ENCODE assay signal across 21 cellular contexts in genomic region chr11:59259047-59259446, GRCh38.
"Had no signal": no experiment of that assay in that cellular context is flagged by ENCODE, and none has a peak within 500 bp of the region (broad histone marks: within the 10 kb centered on the region; RNA-seq: fewer than 3 reads in every experiment).

No MANE protein-coding gene starts in this region.

- H3K36me3 Mint-ChIP-seq: brain; naive thymus-derived CD4-positive, alpha-beta T cell; neural progenitor cell had no signal

- H3K27me3 Mint-ChIP-seq: activated CD8-positive, alpha-beta T cell treated with anti-CD3 and anti-CD28 coated beads for 36 hours had no signal

- DNase-seq: activated CD4-positive, alpha-beta T cell treated with anti-CD3 and anti-CD28 coated beads for 48 hours; activated CD4-positive, CD25-positive, alpha-beta regulatory T cell; activated CD8-positive, alpha-beta T cell treated with anti-CD3 and anti-CD28 coated beads for 36 hours; activated naive CD4-positive, alpha-beta T cell treated with anti-CD3 and anti-CD28 coated beads for 36 hours; activated T-cell treated with anti-CD3 and anti-CD28 coated beads, Interleukin-2, amount 50 U/mL, for 4 hours; caudate nucleus; dorsolateral prefrontal cortex; foreskin melanocyte; glutamatergic neuron; hippocampal formation; left cardiac atrium; mesendoderm; naive thymus-derived CD4-positive, alpha-beta T cell; stimulated activated CD4-positive, alpha-beta T cell treated with anti-CD3 and anti-CD28 coated beads, Interleukin-12 subunit alpha, Interleukin-12 subunit beta, amount 100 ng/mL, for 4 hours; stimulated activated CD4-positive, alpha-beta T cell treated with anti-CD3 and anti-CD28 coated beads, Interleukin-1b, Interleukin-23, amount 100 ng/mL, for 48 hours; stimulated activated CD8-positive, alpha-beta memory T cell treated with anti-CD3 and anti-CD28 coated beads, Interleukin-4, amount 100 ng/mL, for 48 hours; stimulated activated naive CD8-positive, alpha-beta T cell treated with anti-CD3 and anti-CD28 coated beads, Interleukin-15, Interleukin-2, amounts not matched to agents 100 U/mL and 50 U/mL, for 24 hours; substantia nigra; tibial artery had no signal

- H3K27ac Mint-ChIP-seq: activated CD8-positive, alpha-beta T cell treated with anti-CD3 and anti-CD28 coated beads for 36 hours; activated naive CD4-positive, alpha-beta T cell treated with anti-CD3 and anti-CD28 coated beads for 36 hours; brain; neural progenitor cell had no signal

- H3K4me1 Mint-ChIP-seq: brain had no signal

- ATAC-seq: activated CD8-positive, alpha-beta T cell treated with anti-CD3 and anti-CD28 coated beads for 36 hours; activated T-cell treated with anti-CD3 and anti-CD28 coated beads, Interleukin-2, amount 50 U/mL, for 4 hours; left cardiac atrium; naive thymus-derived CD4-positive, alpha-beta T cell; stimulated activated naive CD8-positive, alpha-beta T cell treated with anti-CD3 and anti-CD28 coated beads, Interleukin-15, Interleukin-2, amounts not matched to agents 100 U/mL and 50 U/mL, for 24 hours had no signal

- H3K4me3 Mint-ChIP-seq: activated CD8-positive, alpha-beta T cell treated with anti-CD3 and anti-CD28 coated beads for 36 hours; activated naive CD4-positive, alpha-beta T cell treated with anti-CD3 and anti-CD28 coated beads for 36 hours; activated T-cell treated with anti-CD3 and anti-CD28 coated beads, Interleukin-2, amount 50 U/mL, for 4 hours; brain; naive thymus-derived CD4-positive, alpha-beta T cell; neural progenitor cell had no signal

- H3K9me3 Mint-ChIP-seq: activated CD8-positive, alpha-beta T cell treated with anti-CD3 and anti-CD28 coated beads for 36 hours; activated naive CD4-positive, alpha-beta T cell treated with anti-CD3 and anti-CD28 coated beads for 36 hours; activated T-cell treated with anti-CD3 and anti-CD28 coated beads, Interleukin-2, amount 50 U/mL, for 4 hours; naive thymus-derived CD4-positive, alpha-beta T cell had no signal
